ENCODE assay signal across 11 cellular contexts in genomic region chr22:28116261-28116673, GRCh38.
DNase-seq lines count a peak whose midpoint lies in the region; ATAC-seq and TF ChIP-seq lines count a peak whose summit lies in the region.
"Had no signal": no experiment of that assay in that cellular context is flagged by ENCODE, and none has a peak within 500 bp of the region (broad histone marks: within the 10 kb centered on the region; RNA-seq: fewer than 3 reads in every experiment).

No MANE protein-coding gene starts in this region.

- POLR2A ChIA-PET in Panc1 (lab: Charles Lee), result no interaction called here

- H3K27ac ChIP-seq in Panc1 (ENCODE audit: low read length), result no peak overlapping the region
- peak overlapping the region; percentile 46 for H3K27ac ChIP-seq in fibroblast of lung (ENCODE audit: insufficient read depth, low read length)
- H3K27ac ChIP-seq in neuronal stem cell (replicated peaks; ENCODE audit: low read length), result peak overlapping the region; percentile 7

- no peak overlapping the region for H2BK5ac ChIP-seq in neuronal stem cell (ENCODE audit: low read length)

- H3K4me2 ChIP-seq in fibroblast of lung (ENCODE audit: extremely low read depth, insufficient read depth, low read length) (peak overlapping the region; percentile 62), neuronal stem cell (ENCODE audit: insufficient read depth, low read length, poor library complexity, severe bottlenecking) (no peak overlapping the region)

- no peak overlapping the region for H2BK120ac ChIP-seq in neuronal stem cell (ENCODE audit: low read depth, low read length)

- H3K27me3 ChIP-seq in Panc1 (ENCODE audit: control insufficient read depth, insufficient read depth, low read length) (no peaks in the 10 kb centered on the region), fibroblast of lung (ENCODE audit: control insufficient read depth, insufficient read depth, low read length) (no peaks in the 10 kb centered on the region), neuronal stem cell (ENCODE audit: control insufficient read depth in 3 of 3, insufficient read depth in 3 of 3, low read depth in 1 of 3, low read length in 3 of 3) (no peaks in the 10 kb centered on the region)

- no peak overlapping the region for H2BK15ac ChIP-seq in neuronal stem cell (ENCODE audit: low read length)

- H2BK12ac ChIP-seq in neuronal stem cell (ENCODE audit: low read length), result no peak overlapping the region

- intact Hi-C loops in Panc1 (cut with micrococcal nuclease; ENCODE audit: unreplicated experiment), result no loop called here

- H3K79me2 ChIP-seq in fibroblast of lung (ENCODE audit: control insufficient read depth, insufficient read depth, low read length), result no peaks in the 10 kb centered on the region

- no peak overlapping the region for H3K4me3 ChIP-seq in AG09309 (ENCODE audit: control insufficient read depth, low read depth, low read length)
- H3K4me3 ChIP-seq in Panc1 (ENCODE audit: low read depth in 2 of 2, low read length in 2 of 2), result no peak overlapping the region
- H3K4me3 ChIP-seq in fibroblast of lung (replicated peaks in 1 of 4; ENCODE audit: control extremely low read depth in 1 of 4, insufficient read depth in 1 of 4, low read depth in 3 of 4, low read length in 4 of 4), result no peak overlapping the region
- no peak overlapping the region for H3K4me3 ChIP-seq in neuronal stem cell (ENCODE audit: low read length in 2 of 2)

- no peak overlapping the region for H3K9ac ChIP-seq in fibroblast of lung (ENCODE audit: insufficient read depth, low read length)
- no peak overlapping the region for H3K9ac ChIP-seq in neuronal stem cell (ENCODE audit: low read depth, low read length, poor library complexity)

- in situ Hi-C loops in Panc1 (cut with HindIII; ENCODE audit: low pct_unique_long_range_greater_than_20kb, low sequenced_read_pairs), result no loop called here

- whole genome bisulfite sequencing in neuronal stem cell (ENCODE audit: extremely low coverage in 2 of 2, insufficient read length in 2 of 2, insufficient replicate concordance in 1 of 2), 2 donors, result no CpG with 5 or more reads among the region's 2 CpGs

- H3K18ac ChIP-seq in neuronal stem cell (ENCODE audit: low read length), result peak overlapping the region; percentile 24

- DNase-seq in AG09309 (ENCODE audit: low read depth) (peak; percentile 67), Panc1 (ENCODE audit: low read depth, low spot score) (no peak), fibroblast of lung (ENCODE audit: low read depth in 2 of 2) (peak; percentile 42 to 99), neuronal stem cell (ENCODE audit: low spot score) (no peak), NCI-H2029 (lab: John Stamatoyannopoulos, UW) (no peak), NCI-H526 treated with DMSO at 0.1 percent for 48 hours (lab: John Stamatoyannopoulos, UW) (no peak)
- DNase-seq: CD4-positive, CD25-positive, alpha-beta regulatory T cell; NCI-H526 had no signal

- CTCF ChIA-PET in Panc1 (lab: Charles Lee), result interaction anchor here (0.5 kb wide), 1 partner anchor 766 kb away, joined by 4 read pairs; no protein-coding TSS in a partner anchor

- no TSS peak for BruUV-seq in Panc1 (replicated peaks; lab: Mats Ljungman, UMichigan)

- H3K14ac ChIP-seq in neuronal stem cell (ENCODE audit: low read length), result no peak overlapping the region

- no peak overlapping the region for H2AK5ac ChIP-seq in neuronal stem cell (ENCODE audit: low read depth, low read length)

- no peaks in the 10 kb centered on the region for H4K20me1 ChIP-seq in fibroblast of lung (ENCODE audit: control insufficient read depth, extremely low read depth, insufficient read depth, low read length)

- no peak overlapping the region for H3K23ac ChIP-seq in neuronal stem cell (ENCODE audit: low read depth, low read length, poor library complexity)

- H3K4me1 ChIP-seq in Panc1 (ENCODE audit: control insufficient read depth, insufficient read depth, low read length), result no peaks in the 10 kb centered on the region; the same call in 1 of the 2 replicates
- H3K4me1 ChIP-seq in fibroblast of lung (ENCODE audit: control insufficient read depth, extremely low read depth, insufficient read depth, low read length), result peaks cover 26% of the 10 kb centered on the region
- peaks cover 11 to 22% of the 10 kb centered on the region in 2 donors for H3K4me1 ChIP-seq in neuronal stem cell (ENCODE audit: control insufficient read depth in 2 of 2, insufficient read depth in 1 of 2, low read depth in 1 of 2, low read length in 2 of 2)

- H3K36me3 ChIP-seq in Panc1 (ENCODE audit: control insufficient read depth, insufficient read depth, low read length), result no peaks in the 10 kb centered on the region
- H3K36me3 ChIP-seq in fibroblast of lung (ENCODE audit: control insufficient read depth, insufficient read depth, low read length), result no peaks in the 10 kb centered on the region
- H3K36me3 ChIP-seq in neuronal stem cell (replicated peaks in 1 of 2; ENCODE audit: control insufficient read depth in 2 of 2, insufficient read depth in 2 of 2, low read length in 2 of 2), result no peaks in the 10 kb centered on the region

- no peak for TF ChIP-seq POLR2A in GM18505 (IDR thresholded peaks at IDR 0.05; ENCODE audit: borderline replicate concordance, extremely low read depth, insufficient read depth, insufficient read length)

- H3K9me3 ChIP-seq in Panc1 (ENCODE audit: control insufficient read depth, insufficient read depth, low read depth, low read length), result no peaks in the 10 kb centered on the region
- no peaks in the 10 kb centered on the region for H3K9me3 ChIP-seq in fibroblast of lung (ENCODE audit: control insufficient read depth, insufficient read depth, low read depth, low read length)
- H3K9me3 ChIP-seq in neuronal stem cell (replicated peaks in 1 of 2; ENCODE audit: control insufficient read depth in 2 of 2, insufficient read depth in 1 of 2, low read depth in 1 of 2, low read length in 2 of 2), result no peaks in the 10 kb centered on the region

- no peak overlapping the region for H3K4ac ChIP-seq in neuronal stem cell (ENCODE audit: low read length)

- no peaks in the 10 kb centered on the region for H3K79me1 ChIP-seq in neuronal stem cell (ENCODE audit: low read depth, low read length)

- TF ChIP-seq CTCF in AG09309 (IDR thresholded peaks at IDR 0.05; ENCODE audit: control insufficient read depth, insufficient read depth, low read depth, low read length, missing control alignments) (no peak), Panc1 (IDR thresholded peaks at IDR 0.05) (no peak), fibroblast of lung (conservative IDR thresholded peaks at IDR 0.05 in 1 of 2, IDR thresholded peaks at IDR 0.05 in 1 of 2; ENCODE audit: low read depth in 1 of 2, low read length in 2 of 2) (no peak)

- H2AFZ ChIP-seq in fibroblast of lung (ENCODE audit: low read length) (no peak overlapping the region), neuronal stem cell (ENCODE audit: low read length) (no peak overlapping the region)

- peak; percentile 74 for ATAC-seq in Panc1
- no peak for ATAC-seq in GM18868 (IDR thresholded peaks at IDR 0.05; ENCODE audit: unreplicated experiment)
- no peak for ATAC-seq in GM18505 (IDR thresholded peaks at IDR 0.05; ENCODE audit: unreplicated experiment)
- ATAC-seq: activated CD4-positive, CD25-positive, alpha-beta regulatory T cell treated with anti-CD3 and anti-CD28 coated beads, Interleukin-2, amount 50 U/mL, for 24 hours had no signal

- H4K91ac ChIP-seq in neuronal stem cell (ENCODE audit: low read depth, low read length, poor library complexity), result no peak overlapping the region

- H4K8ac ChIP-seq in neuronal stem cell (ENCODE audit: low read depth, low read length), result no peak overlapping the region

Comparison
In these comparisons a context has a peak if more than half of its experiments do, and no peak if none do; other contexts are left out.
1. DNase-seq: peak in AG09309 (single experiment) and fibroblast of lung (2 of 2); none in Panc1 (single experiment), neuronal stem cell (single experiment), NCI-H2029 (single experiment) and NCI-H526 treated with DMSO at 0.1 percent for 48 hours (single experiment).